In the genomic region with DNA sequence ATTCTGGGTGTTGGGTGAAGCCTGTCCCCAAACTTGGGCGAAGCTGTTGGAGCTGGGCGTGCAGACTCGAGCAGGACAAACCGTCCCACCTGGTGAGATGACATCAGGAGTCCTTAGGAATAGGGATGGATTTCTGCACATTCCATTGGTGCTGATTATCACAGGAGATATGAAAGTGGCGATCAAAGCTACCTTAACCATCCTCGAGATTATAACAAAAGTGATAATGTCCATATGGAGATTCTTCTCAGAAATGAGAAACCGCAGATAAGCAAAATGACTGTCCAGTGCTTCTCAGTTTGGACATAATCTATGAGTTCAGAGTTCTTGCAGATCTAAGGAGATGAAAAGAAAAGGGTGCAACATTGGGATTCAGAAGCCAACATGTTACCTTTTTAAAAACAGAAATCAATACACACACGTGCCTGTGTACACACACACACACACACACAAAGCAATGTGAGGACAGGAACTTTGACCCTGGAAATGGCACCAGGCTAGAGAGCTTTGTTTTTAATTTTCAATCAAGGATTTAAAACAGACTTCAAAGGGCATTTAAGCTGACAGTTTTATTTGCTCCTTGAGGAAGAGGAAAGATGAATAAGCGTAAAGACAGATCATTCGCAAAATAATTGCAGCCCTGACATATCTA, we compare ENCODE assay signal across 23 cellular contexts.
"Had no signal": no experiment of that assay in that cellular context is flagged by ENCODE, and none has a peak within 500 bp of the region (broad histone marks: within the 10 kb centered on the region; RNA-seq: fewer than 3 reads in every experiment).

No MANE protein-coding gene starts in this region.

- H3K9ac ChIP-seq: parathyroid adenoma had no signal

- H3K4me1 ChIP-seq: lower lobe of right lung, parathyroid adenoma, psoas muscle, testis had no signal

- DNase-seq: dorsolateral prefrontal cortex; effector CD8-positive, alpha-beta T cell; foreskin melanocyte; head of caudate nucleus; hippocampal formation; kidney glomerular epithelial cell; left lung; lower lobe of right lung; natural killer cell; psoas muscle; stimulated activated CD4-positive, alpha-beta T cell treated with anti-CD3 and anti-CD28 coated beads, Interleukin-2, amount 100 ng/mL, for 24 hours; stimulated activated CD4-positive, alpha-beta T cell treated with anti-CD3 and anti-CD28 coated beads, Interleukin-4, amount 100 ng/mL, for 4 hours; stimulated activated naive B cell treated with anti-CD40 and anti-IgM and Interleukin-4, amounts not matched to agents 10 μg/mL and 1 μg/mL and 100 μg/mL, for 72 hours; stimulated activated naive CD8-positive, alpha-beta T cell treated with anti-CD3 and anti-CD28 coated beads, Interleukin-15, amount 100 ng/mL, for 72 hours; testis had no signal

- H3K36me3 Mint-ChIP-seq: mesothelial cell of epicardium, natural killer cell had no signal

- H3K27me3 ChIP-seq: dorsolateral prefrontal cortex, left lung, testis, tibial nerve had no signal

- H3K27ac Mint-ChIP-seq: memory B cell, mesothelial cell of epicardium, natural killer cell had no signal

- H3K27me3 Mint-ChIP-seq: memory B cell; stimulated activated naive B cell treated with anti-CD40 and anti-IgM and Interleukin-4, amounts not matched to agents 10 μg/mL and 1 μg/mL and 100 μg/mL, for 72 hours; stimulated activated naive CD8-positive, alpha-beta T cell treated with anti-CD3 and anti-CD28 coated beads, Interleukin-15, amount 100 ng/mL, for 72 hours had no signal

- H3K4me3 ChIP-seq: coronary artery, dorsolateral prefrontal cortex, left lung, lower lobe of right lung, psoas muscle, testis, tibial nerve had no signal

- H3K4me3 Mint-ChIP-seq: memory B cell; natural killer cell; stimulated activated naive B cell treated with anti-CD40 and anti-IgM and Interleukin-4, amounts not matched to agents 10 μg/mL and 1 μg/mL and 100 μg/mL, for 72 hours; stimulated activated naive CD8-positive, alpha-beta T cell treated with anti-CD3 and anti-CD28 coated beads, Interleukin-15, amount 100 ng/mL, for 72 hours had no signal

- H3K9me3 ChIP-seq: lower lobe of right lung, testis had no signal

- H3K9me3 Mint-ChIP-seq: stimulated activated naive CD8-positive, alpha-beta T cell treated with anti-CD3 and anti-CD28 coated beads, Interleukin-15, amount 100 ng/mL, for 72 hours had no signal

- H2AFZ ChIP-seq: parathyroid adenoma had no signal

- H3K36me3 ChIP-seq: left lung, lower lobe of right lung, tibial nerve had no signal

- H3K79me2 ChIP-seq: parathyroid adenoma had no signal

- FAIRE-seq: islet of Langerhans, urothelium cell line had no signal

- ATAC-seq: natural killer cell; psoas muscle; sciatic nerve; stimulated activated naive B cell treated with anti-CD40 and anti-IgM and Interleukin-4, amounts not matched to agents 10 μg/mL and 1 μg/mL and 100 μg/mL, for 72 hours; stimulated activated naive CD8-positive, alpha-beta T cell treated with anti-CD3 and anti-CD28 coated beads, Interleukin-15, amount 100 ng/mL, for 72 hours had no signal

- H3K27ac ChIP-seq: coronary artery, dorsolateral prefrontal cortex, left lung, lower lobe of right lung, parathyroid adenoma, psoas muscle, testis, tibial nerve had no signal
